9 cellular contexts compared by ENCODE assay signal in genomic region chr11:27392715-27393114, GRCh38. TPM values are rescaled to one million over a fixed set of nuclear protein-coding genes. Genes with fewer than 3 reads are reported as not detected.
DNase-seq lines count a peak whose midpoint lies in the region; ATAC-seq and TF ChIP-seq lines count a peak whose summit lies in the region.
"Had no signal": no experiment of that assay in that cellular context is flagged by ENCODE, and none has a peak within 500 bp of the region (broad histone marks: within the 10 kb centered on the region; RNA-seq: fewer than 3 reads in every experiment).

No MANE protein-coding gene starts in this region.

- H3K27ac Mint-ChIP-seq in chondrocyte (ENCODE audit: unreplicated experiment), result peak overlapping the region; percentile 56

- peaks cover 0 to 4% of the 10 kb centered on the region in 2 donors for H3K4me1 ChIP-seq in left lung
- H3K4me1 ChIP-seq in aorta (ENCODE audit: control insufficient read depth in 1 of 2, insufficient read depth in 2 of 2, low read length in 2 of 2), result peaks cover 6 to 23% of the 10 kb centered on the region in 2 donors

- H3K4me3 ChIP-seq in left lung, result no peak overlapping the region
- no peak overlapping the region for H3K4me3 ChIP-seq in aorta (ENCODE audit: low read length in 2 of 2)

- no peaks in the 10 kb centered on the region for H3K27me3 Mint-ChIP-seq in chondrocyte (ENCODE audit: low read depth)

- H3K4me3 Mint-ChIP-seq in chondrocyte (ENCODE audit: unreplicated experiment), result no peak overlapping the region

- H3K27me3 ChIP-seq in left lung (no peaks in the 10 kb centered on the region), aorta (ENCODE audit: control insufficient read depth in 1 of 2, insufficient read depth in 2 of 2, low read length in 1 of 2) (no peaks in the 10 kb centered on the region)

- H3K9me3 Mint-ChIP-seq in chondrocyte (ENCODE audit: low read depth), result no peaks in the 10 kb centered on the region

- H3K36me3 ChIP-seq in left lung (no peaks in the 10 kb centered on the region), aorta (ENCODE audit: control insufficient read depth in 1 of 2, insufficient read depth in 2 of 2, low read length in 1 of 2) (no peaks in the 10 kb centered on the region)

- peak; percentile 13 for ATAC-seq in left lung
- no peak for ATAC-seq in aorta (ENCODE audit: low FRiP score)
- no peak for ATAC-seq in HG02852 (IDR thresholded peaks at IDR 0.05; ENCODE audit: unreplicated experiment)

- TF ChIP-seq CTCF in chondrocyte (IDR thresholded peaks at IDR 0.05) (no peak), left lung (IDR thresholded peaks at IDR 0.05) (no peak)

- intact Hi-C loops in left lung (cut with DNase I), result no loop called here
- intact Hi-C loops in aorta (cut with DNase I), result no loop called here

- H3K36me3 Mint-ChIP-seq in chondrocyte (ENCODE audit: low read depth), result no peaks in the 10 kb centered on the region

- H3K9me3 ChIP-seq in left lung, result no peaks in the 10 kb centered on the region
- H3K9me3 ChIP-seq in aorta (ENCODE audit: control insufficient read depth, low read length), result no peaks in the 10 kb centered on the region

- peak; percentile 82 for DNase-seq in A172 (ENCODE audit: low spot score)
- DNase-seq in HT1080 (ENCODE audit: low read depth), result peak; percentile 68
- no peak for DNase-seq in chondrocyte (ENCODE audit: low spot score)
- DNase-seq in left lung, result no peak
- DNase-seq in aorta, result no peak
- no peak for DNase-seq in activated CD4-positive, alpha-beta T cell treated with anti-CD3 and anti-CD28 coated beads, Interleukin-2, amount 50 U/mL, for 1 hour
- no peak for DNase-seq in RKO (ENCODE audit: low spot score)
- DNase-seq: activated gamma-delta T cell treated with Interleukin-2 at 50 U/mL for 16 hours had no signal

- H3K4me1 Mint-ChIP-seq in chondrocyte (ENCODE audit: low read depth), result peaks cover 73% of the 10 kb centered on the region

- no peak overlapping the region for H3K27ac ChIP-seq in left lung
- no peak overlapping the region for H3K27ac ChIP-seq in aorta (ENCODE audit: low read depth in 1 of 2, low read length in 2 of 2)

RNA-seq across cellular contexts. Expression of gene CCDC34, which starts 29.7 kb away (rescaled TPM):
- total RNA-seq in A172 (2014; rRNA removed; shearing (Covaris generic)), result 35.8 and 44.8 TPM in 2 replicates
- 10.5 and 11.4 TPM in 2 replicates for total RNA-seq in HT1080 (2014; rRNA removed; shearing (Covaris generic))
- polyA plus RNA-seq in HT1080 (2015; cell fraction: cytosol; rRNA removed), result 16.7 and 17.4 TPM in 2 replicates
- 6.7 and 9.3 TPM in 2 replicates for polyA plus RNA-seq in HT1080 (2015; cell fraction: nucleus; rRNA removed)
- 3.6 to 12.6 TPM (median 4.3 TPM) in 3 replicates for total RNA-seq in chondrocyte
- 1 to 10 TPM; 3.2 to 5.0 TPM for total RNA-seq in left lung
- total RNA-seq in aorta, result 1 to 10 TPM; 1.4 to 3.1 TPM
- 1 to 10 TPM; 3.8 to 6.4 TPM for polyA plus RNA-seq in aorta

Comparison
In these comparisons a context has a peak if more than half of its experiments do, and no peak if none do; other contexts are left out.
1. DNase-seq: peak in A172 (single experiment) and HT1080 (single experiment); none in chondrocyte (single experiment), left lung (0 of 2), aorta (0 of 2), activated CD4-positive, alpha-beta T cell treated with anti-CD3 and anti-CD28 coated beads, Interleukin-2, amount 50 U/mL, for 1 hour (single experiment) and RKO (single experiment).